28 cellular contexts compared by ENCODE assay signal in the genomic region with DNA sequence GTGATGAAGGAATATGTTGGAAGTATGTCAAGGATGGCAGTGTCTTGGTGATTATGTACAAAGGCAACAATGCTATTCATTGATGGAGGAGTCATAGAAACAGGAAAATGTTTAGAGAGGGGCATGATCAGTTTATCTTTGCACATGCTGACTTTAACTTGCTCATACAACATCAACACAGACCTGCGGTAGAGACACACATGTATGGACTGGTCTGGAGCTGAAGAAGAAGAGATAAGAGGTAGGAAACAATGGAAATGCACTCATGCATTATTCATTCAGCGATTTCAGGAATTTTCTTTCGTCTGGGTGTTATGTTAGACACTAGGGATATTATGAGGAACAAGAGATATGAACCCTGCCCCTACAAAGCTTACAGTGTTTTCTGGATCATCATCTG.
"Had no signal": no experiment of that assay in that cellular context is flagged by ENCODE, and none has a peak within 500 bp of the region (broad histone marks: within the 10 kb centered on the region; RNA-seq: fewer than 3 reads in every experiment).

No MANE protein-coding gene starts in this region.

- H3K36me3 ChIP-seq: ascending aorta had no signal

- H3K4me1 ChIP-seq: ascending aorta had no signal

- ATAC-seq: activated CD8-positive, alpha-beta memory T cell treated with anti-CD3 and anti-CD28 coated beads, Interleukin-2, amount 10 ng/mL, durations not matched to agents 7 days and 5 days; activated CD8-positive, alpha-beta T cell treated with anti-CD3 and anti-CD28 coated beads, Interleukin-2, amount 10 ng/mL, durations not matched to agents 7 days and 5 days; activated naive CD8-positive, alpha-beta T cell treated with anti-CD3 and anti-CD28 coated beads, Interleukin-2, amount 50 U/mL, for 24 hours had no signal

- H3K27ac ChIP-seq: ascending aorta, VCaP had no signal

- FAIRE-seq: TTC549 had no signal

- H3K4me3 ChIP-seq: ascending aorta had no signal

- H3K27me3 ChIP-seq: ascending aorta had no signal

- DNase-seq: activated B cell treated with CpG ODN at 0.5 μM for 24 hours; activated CD4-positive, alpha-beta memory T cell treated with anti-CD3 and anti-CD28 coated beads, Interleukin-2, amount 10 ng/mL, durations not matched to agents 7 days and 5 days; activated CD4-positive, alpha-beta T cell treated with anti-CD3 and anti-CD28 coated beads for 4 hours; activated CD4-positive, alpha-beta T cell treated with anti-CD3 and anti-CD28 coated beads, Interleukin-2, amount 10 ng/mL, durations not matched to agents 24 days and 14 days; activated CD4-positive, alpha-beta T cell treated with anti-CD3 and anti-CD28 coated beads, Interleukin-2, amount 50 U/mL, for 1 hour; activated CD4-positive, alpha-beta T cell treated with anti-CD3 and anti-CD28 coated beads, Interleukin-2, amount 50 U/mL, for 4 hours; activated CD4-positive, CD25-positive, alpha-beta regulatory T cell treated with anti-CD3 and anti-CD28 coated beads, Interleukin-2, amount 50 U/mL, for 72 hours; activated CD8-positive, alpha-beta memory T cell treated with anti-CD3 and anti-CD28 coated beads for 24 hours; activated CD8-positive, alpha-beta memory T cell treated with anti-CD3 and anti-CD28 coated beads, Interleukin-2, amount 10 ng/mL, durations not matched to agents 7 days and 5 days; activated CD8-positive, alpha-beta memory T cell treated with anti-CD3 and anti-CD28 coated beads, Interleukin-2, amount 50 U/mL, for 48 hours; activated CD8-positive, alpha-beta T cell treated with anti-CD3 and anti-CD28 coated beads, Interleukin-2, amount 10 ng/mL, durations not matched to agents 7 days and 5 days; activated effector memory CD4-positive, alpha-beta T cell treated with Interleukin-2 at 50 U/mL for 16 hours; activated gamma-delta T cell; activated naive CD4-positive, alpha-beta T cell treated with anti-CD3 and anti-CD28 coated beads, Interleukin-2, amount 10 ng/mL, durations not matched to agents 7 days and 5 days; activated naive CD4-positive, alpha-beta T cell treated with Interleukin-2 at 50 U/mL for 16 hours; activated naive CD8-positive, alpha-beta T cell treated with anti-CD3 and anti-CD28 coated beads, Interleukin-2, amount 10 ng/mL, durations not matched to agents 7 days and 5 days; activated naive CD8-positive, alpha-beta T cell treated with anti-CD3 and anti-CD28 coated beads, Interleukin-2, amount 50 U/mL, for 24 hours; activated T-cell treated with anti-CD3 and anti-CD28 coated beads, Interleukin-2, amount 50 U/mL, for 24 hours; activated T-cell treated with anti-CD3 and anti-CD28 coated beads, Interleukin-2, amount 50 U/mL, for 48 hours; amygdala; anterior cingulate cortex; central memory CD4-positive, alpha-beta T cell; T-helper 1 cell; T-helper 2 cell; T-helper 9 cell had no signal

- H3K9me3 ChIP-seq: ascending aorta had no signal
